ENCODE assay signal across 24 cellular contexts in genomic region chr3:12695112-12695511, GRCh38. TPM values are rescaled to one million over a fixed set of nuclear protein-coding genes. Genes with fewer than 3 reads are reported as not detected.
DNase-seq lines count a peak whose midpoint lies in the region; ATAC-seq, FAIRE-seq and TF ChIP-seq lines count a peak whose summit lies in the region.
"Had no signal": no experiment of that assay in that cellular context is flagged by ENCODE, and none has a peak within 500 bp of the region (broad histone marks: within the 10 kb centered on the region; RNA-seq: fewer than 3 reads in every experiment).

No MANE protein-coding gene starts in this region.

- H2BK5ac ChIP-seq in H1 (ENCODE audit: low read depth, low read length): no peak overlapping the region

- RAD21 ChIA-PET in HCT116 (lab: Charles Lee; ENCODE audit: low non-redundant PET in 1 of 2, low total read pairs in 2 of 2, uncharacterized antibody in 2 of 2, unreplicated experiment in 2 of 2): no interaction called here

- TF ChIP-seq EP300 in H1 (IDR thresholded peaks at IDR 0.05; ENCODE audit: borderline replicate concordance in 1 of 2, low read depth in 2 of 2, low read length in 2 of 2): no peak

- no peaks in the 10 kb centered on the region for H3K9me2 ChIP-seq in HCT116 (ENCODE audit: insufficient read depth)

- no peak overlapping the region for H4K91ac ChIP-seq in H1 (replicated peaks; ENCODE audit: insufficient read length, low read length)

- no peak overlapping the region for H3K18ac ChIP-seq in H1 (ENCODE audit: extremely low read depth, low read length)

- BruUV-seq in Caco-2 (replicated peaks; lab: Mats Ljungman, UMichigan) (no TSS peak), HCT116 (replicated peaks; lab: Mats Ljungman, UMichigan) (no TSS peak)

- H4K5ac ChIP-seq in H1 (ENCODE audit: insufficient read length, low read depth, low read length): no peak overlapping the region

- H3K27me3 ChIP-seq in Caco-2 (replicated peaks; ENCODE audit: control insufficient read depth, insufficient read depth, low read length): no peaks in the 10 kb centered on the region
- H3K27me3 ChIP-seq in HCT116 (ENCODE audit: insufficient read depth, low read length): no peaks in the 10 kb centered on the region
- H3K27me3 ChIP-seq in H1 (replicated peaks in 1 of 4; ENCODE audit: control insufficient read depth in 3 of 4, extremely low read depth in 1 of 4, insufficient read depth in 3 of 4, low read length in 3 of 4): no peaks in the 10 kb centered on the region
- H3K27me3 ChIP-seq in gastrocnemius medialis: no peaks in the 10 kb centered on the region
- H3K27me3 ChIP-seq in endodermal cell (ENCODE audit: control insufficient read depth, insufficient read depth, low read length, poor library complexity, severe bottlenecking): no peaks in the 10 kb centered on the region

- WGBS in H1 (ENCODE audit: extremely low coverage in 1 of 2, insufficient coverage in 1 of 2, insufficient read length in 1 of 2, insufficient replicate concordance in 2 of 2, low coverage in 1 of 2, low lambda C conversion rate in 2 of 2, missing lambda C conversion rate in 1 of 2), 2 experiments: 82% methylated on average over 3 of the region's 3 CpGs; no CpG with 5 or more reads in 1 of the 2 experiments
- 94% methylated on average over 2 of the region's 3 CpGs; no CpG with 5 or more reads in 1 of the 2 experiments for WGBS in endodermal cell (ENCODE audit: insufficient coverage in 1 of 2, insufficient read length in 1 of 2), 2 experiments

- H3K27ac ChIP-seq in HCT116 (ENCODE audit: low read depth, low read length) (no peak overlapping the region), H1 (ENCODE audit: low read depth, low read length) (no peak overlapping the region), gastrocnemius medialis (peak overlapping the region; percentile 86 to 93 (median 89)), endodermal cell (ENCODE audit: low read depth, low read length) (no peak overlapping the region)
- H3K27ac ChIP-seq: PC-9, RWPE1 had no signal

- intact Hi-C loops in Caco-2 (cut with micrococcal nuclease; ENCODE audit: unreplicated experiment): no loop called here
- intact Hi-C loops in HCT116 (cut with micrococcal nuclease): no loop called here
- intact Hi-C loops in gastrocnemius medialis (cut with DNase I; ENCODE audit: low total_unique reads): loop anchor here (2.0 kb wide), 1 partner anchor 30 kb away; the partner anchor contains the start of gene RAF1

- TF ChIP-seq POLR2A in HCT116 (IDR thresholded peaks at IDR 0.05; ENCODE audit: borderline replicate concordance, extremely low read depth, insufficient read depth, insufficient read length) (no peak), H1 (IDR thresholded peaks at IDR 0.05; ENCODE audit: control extremely low read depth in 1 of 2, low read depth in 2 of 2, low read length in 2 of 2) (no peak), gastrocnemius medialis (IDR thresholded peaks at IDR 0.05) (no peak)

- H3K79me2 ChIP-seq in HCT116 (ENCODE audit: insufficient read depth, low read length) (no peaks in the 10 kb centered on the region), H1 (ENCODE audit: control insufficient read depth in 1 of 2, insufficient read depth in 2 of 2, low read length in 2 of 2) (no peaks in the 10 kb centered on the region)

- H4K20me1 ChIP-seq in HCT116 (ENCODE audit: insufficient read depth) (no peaks in the 10 kb centered on the region), H1 (replicated peaks in 1 of 2; ENCODE audit: control insufficient read depth in 1 of 2, insufficient read depth in 2 of 2, low read length in 2 of 2) (no peaks in the 10 kb centered on the region)

- H3K36me3 ChIP-seq in Caco-2 (ENCODE audit: control insufficient read depth, insufficient read depth, low read length) (no peaks in the 10 kb centered on the region), HCT116 (ENCODE audit: control insufficient read depth in 1 of 2, insufficient read depth in 2 of 2, low read length in 2 of 2) (no peaks in the 10 kb centered on the region), H1 (ENCODE audit: control insufficient read depth in 2 of 4, insufficient read depth in 4 of 4, low read length in 3 of 4) (no peaks in the 10 kb centered on the region), gastrocnemius medialis (no peaks in the 10 kb centered on the region), endodermal cell (ENCODE audit: control insufficient read depth, insufficient read depth, low read length) (no peaks in the 10 kb centered on the region)

- no peak overlapping the region for H3K14ac ChIP-seq in H1 (ENCODE audit: insufficient read length)

- H4K8ac ChIP-seq in H1 (ENCODE audit: extremely low read depth, insufficient read depth, low read length): no peak overlapping the region

- H3K4me3 Mint-ChIP-seq in Caco-2 (ENCODE audit: unreplicated experiment): no peak overlapping the region
- H3K4me3 Mint-ChIP-seq in endodermal cell: no peak overlapping the region
- H3K4me3 Mint-ChIP-seq: CD14-positive monocyte had no signal

- TF ChIP-seq RAD21 in HCT116 (IDR thresholded peaks at IDR 0.05; ENCODE audit: low read depth): no peak
- TF ChIP-seq RAD21 in H1 (IDR thresholded peaks at IDR 0.05 in 1 of 2, conservative IDR thresholded peaks at IDR 0.05 in 1 of 2; ENCODE audit: low read depth in 2 of 2, low read length in 2 of 2): no peak

- H2BK15ac ChIP-seq in H1 (ENCODE audit: low read length): no peak overlapping the region

- H2BK12ac ChIP-seq in H1 (ENCODE audit: low read depth, low read length): no peak overlapping the region

- H3K9ac ChIP-seq in HCT116 (ENCODE audit: low read length): no peak overlapping the region
- no peak overlapping the region for H3K9ac ChIP-seq in H1 (replicated peaks in 1 of 4; ENCODE audit: extremely low read depth in 1 of 4, low read depth in 3 of 4, low read length in 3 of 4)
- no peak overlapping the region for H3K9ac ChIP-seq in endodermal cell (ENCODE audit: extremely low read depth, low read length, poor library complexity, severe bottlenecking)

- no peak for DNase-seq in Caco-2
- DNase-seq in HCT116 (ENCODE audit: low read depth, low spot score): no peak
- no peak for DNase-seq in H1 (ENCODE audit: low read depth in 1 of 2, low spot score in 2 of 2)
- no peak for DNase-seq in gastrocnemius medialis
- no peak for DNase-seq in inferior parietal cortex (ENCODE audit: extremely low spot score)
- DNase-seq in endodermal cell: no peak
- DNase-seq in HPDE6-E6E7 (ENCODE audit: extremely low spot score): no peak
- no peak for DNase-seq in effector CD4-positive, alpha-beta T cell
- DNase-seq: AML-193, DMS 273 treated with DMSO at 0.1 percent for 48 hours, DND-41, HCEC 1CT, KBM-7, NCI-H187, NCI-H2107, NCI-H2227 treated with DMSO at 0.1 percent for 48 hours, NCI-H510A treated with DMSO at 0.1 percent for 48 hours, NCI-H82, PC-9, SIG-M5 had no signal

- H2BK20ac ChIP-seq in H1 (ENCODE audit: low read length): no peak overlapping the region

- no peak overlapping the region for H3K4ac ChIP-seq in H1 (replicated peaks; ENCODE audit: insufficient read length, low read depth, low read length)

- H3K4me1 Mint-ChIP-seq in Caco-2 (ENCODE audit: low read depth, unreplicated experiment) (peaks cover 8% of the 10 kb centered on the region), endodermal cell (peaks cover 2% of the 10 kb centered on the region)

- H3K36me3 Mint-ChIP-seq in Caco-2 (ENCODE audit: insufficient read depth, unreplicated experiment): no peaks in the 10 kb centered on the region
- no peaks in the 10 kb centered on the region for H3K36me3 Mint-ChIP-seq in endodermal cell (ENCODE audit: low read depth)
- H3K36me3 Mint-ChIP-seq: CD14-positive monocyte had no signal

- H3K23me2 ChIP-seq in H1 (ENCODE audit: low read depth, low read length): no peaks in the 10 kb centered on the region

- H3K79me1 ChIP-seq in H1 (ENCODE audit: low read depth, low read length): no peaks in the 10 kb centered on the region

- no peak overlapping the region for H3K23ac ChIP-seq in H1 (ENCODE audit: insufficient read length)

- TF ChIP-seq CTCF in Caco-2 (IDR thresholded peaks at IDR 0.05; ENCODE audit: insufficient read depth in 1 of 2, low read depth in 1 of 2, low read length in 1 of 2, severe bottlenecking in 1 of 2, unreplicated experiment in 1 of 2) (no peak), HCT116 (IDR thresholded peaks at IDR 0.05 in 2 of 3, conservative IDR thresholded peaks at IDR 0.05 in 1 of 3; ENCODE audit: borderline replicate concordance in 1 of 3, insufficient read depth in 1 of 3, low read depth in 2 of 3, low read length in 2 of 3) (no peak), H1 (IDR thresholded peaks at IDR 0.05; ENCODE audit: control extremely low read depth in 1 of 3, insufficient read depth in 1 of 3, low read depth in 1 of 3, low read length in 3 of 3) (no peak), gastrocnemius medialis (IDR thresholded peaks at IDR 0.05 in 4 of 5, conservative IDR thresholded peaks at IDR 0.05 in 1 of 5) (no peak), endodermal cell (conservative IDR thresholded peaks at IDR 0.05) (no peak)

- CTCF ChIA-PET in Caco-2 (lab: Charles Lee): no interaction called here
- CTCF ChIA-PET in HCT116 (lab: Charles Lee): interaction anchor here (0.8 kb wide), 1 partner anchor 11 kb away, joined by 3 read pairs; no protein-coding TSS in a partner anchor
- CTCF ChIA-PET in H1 (lab: Charles Lee; ENCODE audit: partially characterized antibody): interaction anchor here (0.6 to 1.2 kb wide), 4 partner anchors 11 to 241 kb away, joined by 3 to 5 read pairs (median 4); no protein-coding TSS in a partner anchor

- H3K27ac Mint-ChIP-seq in Caco-2 (ENCODE audit: unreplicated experiment) (peak overlapping the region; percentile 39), endodermal cell (no peak overlapping the region)
- H3K27ac Mint-ChIP-seq: CD14-positive monocyte had no signal

- H3K4me1 ChIP-seq in Caco-2 (peaks cover 47% of the 10 kb centered on the region), HCT116 (ENCODE audit: control insufficient read depth in 1 of 2, insufficient read depth in 2 of 2, low read length in 2 of 2) (peaks cover 8 to 17% of the 10 kb centered on the region in 2 experiments; a peak in 3 of 4 replicates), H1 (replicated peaks in 1 of 4; ENCODE audit: control insufficient read depth in 3 of 4, insufficient read depth in 4 of 4, low read length in 3 of 4) (peaks cover 0 to 6% (median 3%) of the 10 kb centered on the region in 4 experiments; a peak in 4 of 7 replicates), gastrocnemius medialis (peaks cover 10 to 16% of the 10 kb centered on the region in 2 donors), endodermal cell (ENCODE audit: control insufficient read depth, insufficient read depth, low read length) (no peaks in the 10 kb centered on the region)

- H2AFZ ChIP-seq in HCT116 (ENCODE audit: low read depth, low read length, poor library complexity, severe bottlenecking) (peak overlapping the region; percentile 46), H1 (ENCODE audit: low read length) (no peak overlapping the region)
- H2AFZ ChIP-seq: PC-9 had no signal

- FAIRE-seq in H1 (lab: Jason Lieb, UNC): no peak
- FAIRE-seq: G401.6 had no signal

- no peak overlapping the region for H3K4me3 ChIP-seq in Caco-2 (ENCODE audit: low read depth, low read length)
- H3K4me3 ChIP-seq in HCT116 (replicated peaks in 1 of 2; ENCODE audit: low read depth in 1 of 2, low read length in 2 of 2): no peak overlapping the region
- H3K4me3 ChIP-seq in H1 (ENCODE audit: extremely low read depth in 1 of 4, insufficient read depth in 2 of 4, low read depth in 3 of 4, low read length in 4 of 4): no peak overlapping the region
- H3K4me3 ChIP-seq in gastrocnemius medialis: no peak overlapping the region
- no peak overlapping the region for H3K4me3 ChIP-seq in endodermal cell (ENCODE audit: low read length)
- H3K4me3 ChIP-seq: PC-9 had no signal

- H3K9me3 ChIP-seq in Caco-2: no peaks in the 10 kb centered on the region
- H3K9me3 ChIP-seq in HCT116 (ENCODE audit: control insufficient read depth in 1 of 2, insufficient read depth in 1 of 2, low read depth in 1 of 2, low read length in 2 of 2): no peaks in the 10 kb centered on the region
- H3K9me3 ChIP-seq in H1 (ENCODE audit: insufficient read depth in 2 of 2, low read depth in 1 of 2, low read length in 1 of 2): no peaks in the 10 kb centered on the region
- H3K9me3 ChIP-seq in gastrocnemius medialis: no peaks in the 10 kb centered on the region
- H3K9me3 ChIP-seq in endodermal cell (ENCODE audit: control insufficient read depth, low read length): no peaks in the 10 kb centered on the region

- H3K4me2 ChIP-seq in HCT116 (ENCODE audit: low read length) (no peak overlapping the region), H1 (ENCODE audit: insufficient read depth in 1 of 2, low read depth in 2 of 2, low read length in 2 of 2) (no peak overlapping the region)
- H3K4me2 ChIP-seq: PC-9 had no signal

- ATAC-seq in HCT116 (no peak), gastrocnemius medialis (no peak)
- ATAC-seq: SK-N-SH treated with all-trans-retinoic acid at 6 μM for 48 hours had no signal

- H3K9me3 Mint-ChIP-seq in Caco-2 (ENCODE audit: unreplicated experiment) (no peaks in the 10 kb centered on the region), endodermal cell (no peaks in the 10 kb centered on the region)
- H3K9me3 Mint-ChIP-seq: CD14-positive monocyte had no signal

- no peaks in the 10 kb centered on the region for H3K27me3 Mint-ChIP-seq in Caco-2 (ENCODE audit: insufficient read depth, unreplicated experiment)
- H3K27me3 Mint-ChIP-seq in endodermal cell (ENCODE audit: insufficient read depth): no peaks in the 10 kb centered on the region

- H2BK120ac ChIP-seq in H1 (replicated peaks; ENCODE audit: low read depth, low read length): no peak overlapping the region

- no peak overlapping the region for H2AK5ac ChIP-seq in H1 (ENCODE audit: low read depth, low read length)

- H3K56ac ChIP-seq in H1 (replicated peaks; ENCODE audit: insufficient read length, low read depth, low read length): no peak overlapping the region

- POLR2A ChIA-PET in Caco-2 (lab: Charles Lee) (no interaction called here), HCT116 (lab: Charles Lee) (interaction anchor here (1.0 kb wide), 1 partner anchor 31 kb away, joined by 3 read pairs; the partner anchor contains the start of gene RAF1), H1 (lab: Charles Lee; ENCODE audit: partially characterized antibody) (interaction anchor here (0.7 to 1.5 kb wide), 2 partner anchors 31 to 1485 kb away, joined by 3 to 6 read pairs; partner anchors contain the start of gene RAF1)

- in situ Hi-C loops in gastrocnemius medialis (cut with MboI; ENCODE audit: low sequenced_read_pairs in 4 of 4): no loop called here

RNA-seq across cellular contexts. Expression of gene RAF1, which starts 31.2 kb away (rescaled TPM):
- total RNA-seq in Caco-2 (2022): 93.6 and 98.7 TPM in 2 replicates
- 64.3 TPM for total RNA-seq in HCT116 (2021; ENCODE audit: unreplicated experiment)
- polyA plus RNA-seq in HCT116 (2012): 49.7 and 51.0 TPM in 2 replicates
- total RNA-seq in H1 (2021; fragmentation: NEBNext Ultra II Directional; extraction: Animal tissue kit (Norgen Biotek cat#: 25700)): 96.7 and 103 TPM in 2 replicates
- 97.5 and 118 TPM in 2 replicates for polyA plus RNA-seq in H1 (2011; rRNA removed)
- 107 TPM for polyA plus RNA-seq in H1 (2011; cell fraction: cytosol; rRNA removed)
- 106 TPM for polyA plus RNA-seq in H1 (2011; cell fraction: nucleus; rRNA removed)
- polyA plus RNA-seq in H1 (2012, experiment 1 of 2): 84.9 to 99.8 TPM (median 87.2 TPM) in 4 replicates
- polyA plus RNA-seq in H1 (2012, experiment 2 of 2): 26.2 TPM
- polyA plus RNA-seq in H1 (2013, experiment 1 of 2): 63.6 TPM
- polyA plus RNA-seq in H1 (2013, experiment 2 of 2): 64.8 TPM
- 245 and 262 TPM in 2 replicates for polyA minus RNA-seq in H1 (2011; rRNA and poly(A)+ RNA removed)
- 79.9 TPM for polyA minus RNA-seq in H1 (2011; cell fraction: cytosol; rRNA and poly(A)+ RNA removed)
- 130 TPM for polyA minus RNA-seq in H1 (2011; cell fraction: nucleus; rRNA and poly(A)+ RNA removed)
- 100 to 1,000 TPM; 212 to 346 (median 246) TPM for total RNA-seq in gastrocnemius medialis
- 100 to 1,000 TPM in 1 of 2 donors, 10 to 100 TPM in 1; 95.4 to 116 TPM for total RNA-seq in endodermal cell
- 124 TPM for polyA plus RNA-seq in endodermal cell (2013, experiment 1 of 2)
- polyA plus RNA-seq in endodermal cell (2013, experiment 2 of 2): 111 TPM

Comparison
In these comparisons a context has a peak if more than half of its experiments do, and no peak if none do; other contexts are left out.
1. H3K27ac ChIP-seq: peak in gastrocnemius medialis (4 of 4); none in HCT116 (single experiment), H1 (single experiment) and endodermal cell (single experiment).